In genomic region chr1:232417849-232418248, GRCh38 we compare ENCODE assay signal across 12 cellular contexts.
DNase-seq lines count a peak whose midpoint lies in the region; ATAC-seq lines count a peak whose summit lies in the region.
"Had no signal": no experiment of that assay in that cellular context is flagged by ENCODE, and none has a peak within 500 bp of the region (broad histone marks: within the 10 kb centered on the region; RNA-seq: fewer than 3 reads in every experiment).

No MANE protein-coding gene starts in this region.

- peaks cover 86% of the 10 kb centered on the region for H3K36me3 ChIP-seq in mesodermal cell (ENCODE audit: control insufficient read depth, insufficient read depth, low read length)

- H3K27me3 Mint-ChIP-seq in T-helper 17 cell, result peaks cover 13% of the 10 kb centered on the region
- peaks cover 5 to 11% of the 10 kb centered on the region in 2 donors for H3K27me3 Mint-ChIP-seq in stimulated activated naive B cell treated with anti-CD40 and anti-IgM and Interleukin-4, amounts not matched to agents 10 μg/mL and 1 μg/mL and 100 μg/mL, for 72 hours
- H3K27me3 Mint-ChIP-seq: CD4-positive, alpha-beta T cell had no signal

- peak overlapping the region; percentile 16 for H3K27ac Mint-ChIP-seq in T-helper 17 cell
- no peak overlapping the region for H3K27ac Mint-ChIP-seq in stimulated activated naive B cell treated with anti-CD40 and anti-IgM and Interleukin-4, amounts not matched to agents 10 μg/mL and 1 μg/mL and 100 μg/mL, for 72 hours
- H3K27ac Mint-ChIP-seq: CD4-positive, alpha-beta T cell had no signal

- H3K36me3 Mint-ChIP-seq in T-helper 17 cell (ENCODE audit: low read depth), result no peaks in the 10 kb centered on the region
- H3K36me3 Mint-ChIP-seq in stimulated activated naive B cell treated with anti-CD40 and anti-IgM and Interleukin-4, amounts not matched to agents 10 μg/mL and 1 μg/mL and 100 μg/mL, for 72 hours, result no peaks in the 10 kb centered on the region

- peaks cover 0 to 1% of the 10 kb centered on the region in 2 donors for H3K9me3 Mint-ChIP-seq in stimulated activated naive B cell treated with anti-CD40 and anti-IgM and Interleukin-4, amounts not matched to agents 10 μg/mL and 1 μg/mL and 100 μg/mL, for 72 hours
- H3K9me3 Mint-ChIP-seq: CD4-positive, alpha-beta T cell had no signal

- peak overlapping the region; percentile 13 for H3K27ac ChIP-seq in mesodermal cell (ENCODE audit: low read depth, low read length, severe bottlenecking)
- H3K27ac ChIP-seq: C4-2B had no signal

- H3K4me3 Mint-ChIP-seq in T-helper 17 cell, result no peak overlapping the region
- no peak overlapping the region for H3K4me3 Mint-ChIP-seq in stimulated activated naive B cell treated with anti-CD40 and anti-IgM and Interleukin-4, amounts not matched to agents 10 μg/mL and 1 μg/mL and 100 μg/mL, for 72 hours
- H3K4me3 Mint-ChIP-seq: CD4-positive, alpha-beta T cell had no signal

- H3K4me1 Mint-ChIP-seq in T-helper 17 cell, result no peaks in the 10 kb centered on the region
- no peaks in the 10 kb centered on the region for H3K4me1 Mint-ChIP-seq in stimulated activated naive B cell treated with anti-CD40 and anti-IgM and Interleukin-4, amounts not matched to agents 10 μg/mL and 1 μg/mL and 100 μg/mL, for 72 hours

- DNase-seq in T-helper 17 cell, result no peak
- peak; percentile 24 for DNase-seq in retina
- no peak for DNase-seq in mesenteric fat pad (ENCODE audit: low spot score)
- no peak for DNase-seq in NOMO-1 (lab: John Stamatoyannopoulos, UW; ENCODE audit: unreplicated experiment in 2 of 2)
- no peak for DNase-seq in stimulated activated naive B cell treated with anti-CD40 and anti-IgM and Interleukin-4, amounts not matched to agents 10 μg/mL and 1 μg/mL and 100 μg/mL, for 72 hours
- no peak for DNase-seq in NCI-H2107 (lab: John Stamatoyannopoulos, UW)
- DNase-seq: AML-193; Caco-2; CD4-positive, alpha-beta T cell had no signal

- no peak for ATAC-seq in T-helper 17 cell
- no peak for ATAC-seq in stimulated activated naive B cell treated with anti-CD40 and anti-IgM and Interleukin-4, amounts not matched to agents 10 μg/mL and 1 μg/mL and 100 μg/mL, for 72 hours (replicated peaks)

- no peak overlapping the region for H3K4me3 ChIP-seq in mesodermal cell (ENCODE audit: extremely low read depth, insufficient read depth, low read length, poor library complexity, severe bottlenecking)
- H3K4me3 ChIP-seq: HAP-1 had no signal

- no peaks in the 10 kb centered on the region for H3K4me1 ChIP-seq in mesodermal cell (ENCODE audit: control insufficient read depth, insufficient read depth, low read length, poor library complexity, severe bottlenecking)

- H3K9me3 ChIP-seq in T-helper 17 cell (ENCODE audit: control insufficient read depth, low read length, poor library complexity, severe bottlenecking), result no peaks in the 10 kb centered on the region
- no peaks in the 10 kb centered on the region for H3K9me3 ChIP-seq in mesodermal cell (ENCODE audit: control insufficient read depth, low read length)
- H3K9me3 ChIP-seq: Caco-2, HAP-1 had no signal

- WGBS in mesodermal cell (ENCODE audit: insufficient coverage in 2 of 2), 2 experiments, result 96 to 100% methylated on average over 5 of the region's 8 CpGs
